In the genomic region with DNA sequence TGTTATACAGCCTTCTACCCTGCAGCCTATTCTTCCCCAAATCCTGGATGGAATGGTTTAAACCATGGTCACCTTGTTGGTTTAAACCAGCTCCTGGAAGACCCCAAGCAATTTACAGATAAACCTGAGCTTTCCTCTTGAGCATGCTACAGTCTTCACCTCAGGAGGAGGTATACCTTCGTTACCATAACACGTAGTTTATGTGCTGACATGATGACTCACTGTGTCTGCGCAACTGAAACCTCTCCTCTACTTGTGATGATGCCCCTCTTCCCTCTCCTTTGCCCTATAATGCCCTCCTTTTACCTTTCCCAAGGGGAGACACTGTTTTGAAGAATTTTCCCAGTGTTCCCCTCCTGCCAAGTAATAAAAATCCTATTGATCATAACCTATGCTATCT, we compare ENCODE assay signal across 23 cellular contexts.
A peak's percentile ranks its signal among the peaks of the same experiment; 100 is the strongest.
DNase-seq lines count a peak whose midpoint lies in the region; ATAC-seq, FAIRE-seq and TF ChIP-seq lines count a peak whose summit lies in the region.
"Had no signal": no experiment of that assay in that cellular context is flagged by ENCODE, and none has a peak within 500 bp of the region (broad histone marks: within the 10 kb centered on the region; RNA-seq: fewer than 3 reads in every experiment).

No MANE protein-coding gene starts in this region.

- H3K9me3 Mint-ChIP-seq in nephron: no peaks in the 10 kb centered on the region
- peaks cover 0 to 13% (median 7%) of the 10 kb centered on the region in 9 donors for H3K9me3 Mint-ChIP-seq in naive thymus-derived CD8-positive, alpha-beta T cell

- H2AFZ ChIP-seq in GM12878 (ENCODE audit: control insufficient read depth, low read depth, low read length): no peak overlapping the region

- H3K36me3 ChIP-seq in GM12878 (ENCODE audit: control insufficient read depth in 2 of 2, insufficient read depth in 2 of 2, low read length in 1 of 2): no peaks in the 10 kb centered on the region
- H3K36me3 ChIP-seq: BE2C, BLaER1 had no signal

- TF ChIP-seq EP300 in GM12878 (IDR thresholded peaks at IDR 0.05; ENCODE audit: borderline replicate concordance in 1 of 2, control insufficient read depth in 1 of 2, low read depth in 2 of 2, low read length in 2 of 2): no peak

- intact Hi-C loops in GM12878 (cut with micrococcal nuclease; ENCODE audit: unreplicated experiment): no loop called here

- in situ Hi-C loops in GM12878 (cut with MboI): no loop called here

- no peaks in the 10 kb centered on the region for H3K27me3 Mint-ChIP-seq in nephron (ENCODE audit: low read depth)
- H3K27me3 Mint-ChIP-seq in naive thymus-derived CD8-positive, alpha-beta T cell: no peaks in the 10 kb centered on the region
- H3K27me3 Mint-ChIP-seq: CD4-positive, alpha-beta memory T cell; CD4-positive, CD25-positive, alpha-beta regulatory T cell; CD8-positive, alpha-beta memory T cell had no signal

- H3K4me3 Mint-ChIP-seq in nephron: no peak overlapping the region
- no peak overlapping the region for H3K4me3 Mint-ChIP-seq in naive thymus-derived CD8-positive, alpha-beta T cell
- H3K4me3 Mint-ChIP-seq: CD14-positive monocyte; CD4-positive, alpha-beta memory T cell; CD4-positive, CD25-positive, alpha-beta regulatory T cell; CD8-positive, alpha-beta memory T cell had no signal

- peak overlapping the region in 2 of 3 experiments; percentile 59 to 81 for H3K27ac Mint-ChIP-seq in nephron
- no peak overlapping the region for H3K27ac Mint-ChIP-seq in naive thymus-derived CD8-positive, alpha-beta T cell
- H3K27ac Mint-ChIP-seq: CD14-positive monocyte; CD4-positive, alpha-beta memory T cell; CD8-positive, alpha-beta memory T cell had no signal

- H3K4me3 ChIP-seq in GM12878: no peak overlapping the region
- H3K4me3 ChIP-seq: BLaER1 had no signal

- no peak overlapping the region for H3K27ac ChIP-seq in GM12878 (ENCODE audit: control insufficient read depth, insufficient read depth)
- H3K27ac ChIP-seq: BLaER1 had no signal

- CTCF ChIA-PET in GM12878 (lab: Yijun Ruan, JAX): interaction anchor here (1.6 kb wide), 1 partner anchor 142 kb away, joined by 3 read pairs; no protein-coding TSS in a partner anchor

- WGBS in GM12878 (ENCODE audit: insufficient coverage, insufficient replicate concordance, low lambda C conversion rate, missing lambda C conversion rate): 31% methylated on average over 3 of the region's 3 CpGs

- ATAC-seq in GM12878 (peak; percentile 60), HG03442 (IDR thresholded peaks at IDR 0.05; ENCODE audit: unreplicated experiment) (no peak), GM21737 (IDR thresholded peaks at IDR 0.05; ENCODE audit: unreplicated experiment) (no peak)
- ATAC-seq in naive thymus-derived CD8-positive, alpha-beta T cell: no peak

- TF ChIP-seq CTCF in GM12878 (IDR thresholded peaks at IDR 0.05 in 2 of 3, conservative IDR thresholded peaks at IDR 0.05 in 1 of 3; ENCODE audit: control insufficient read depth in 2 of 3, extremely low read depth in 1 of 3, insufficient read depth in 1 of 3, low read depth in 3 of 3, low read length in 3 of 3): no peak
- TF ChIP-seq CTCF in nephron (IDR thresholded peaks at IDR 0.05; ENCODE audit: unreplicated experiment in 3 of 3): no peak

- no peak overlapping the region for H3K4me2 ChIP-seq in GM12878 (ENCODE audit: control insufficient read depth, insufficient read depth)
- H3K4me2 ChIP-seq: BLaER1 had no signal

- no peak overlapping the region for H3K9ac ChIP-seq in GM12878 (ENCODE audit: control insufficient read depth, insufficient read depth, low read length)
- H3K9ac ChIP-seq: BLaER1 had no signal

- no peak for FAIRE-seq in GM12878 (lab: Jason Lieb, UNC)
- FAIRE-seq: A204.1, G401.6, GM12892, GM18507 had no signal

- H3K4me1 Mint-ChIP-seq in nephron: no peaks in the 10 kb centered on the region
- peaks cover 0 to 2% (median 0%) of the 10 kb centered on the region in 4 donors for H3K4me1 Mint-ChIP-seq in naive thymus-derived CD8-positive, alpha-beta T cell
- H3K4me1 Mint-ChIP-seq: CD4-positive, alpha-beta memory T cell; CD4-positive, CD25-positive, alpha-beta regulatory T cell; CD8-positive, alpha-beta memory T cell had no signal

- DNase-seq in HT1080 (ENCODE audit: low read depth): peak; percentile 15
- DNase-seq in GM12878 (ENCODE audit: low read depth, low spot score): no peak
- DNase-seq in NCI-H2107 (lab: John Stamatoyannopoulos, UW): no peak
- no peak for DNase-seq in naive thymus-derived CD8-positive, alpha-beta T cell
- DNase-seq: 8988T; ACHN; BE2C; C1 segment of cervical spinal cord; CD4-positive, alpha-beta memory T cell; CD4-positive, CD25-positive, alpha-beta regulatory T cell; CD8-positive, alpha-beta memory T cell; COR-L47; DMS79 treated with DMSO at 0.1 percent for 48 hours; GF-D8 had no signal

- SMC1A ChIA-PET in GM12878 (lab: Charles Lee; ENCODE audit: uncharacterized antibody, unreplicated experiment): no interaction called here

- RAD21 ChIA-PET in GM12878 (lab: Charles Lee; ENCODE audit: unreplicated experiment): interaction anchor here (0.6 kb wide), 1 partner anchor 283 kb away, joined by 3 read pairs; no protein-coding TSS in a partner anchor

- no peaks in the 10 kb centered on the region for H3K36me3 Mint-ChIP-seq in nephron (ENCODE audit: low read depth)
- no peaks in the 10 kb centered on the region for H3K36me3 Mint-ChIP-seq in naive thymus-derived CD8-positive, alpha-beta T cell
- H3K36me3 Mint-ChIP-seq: CD14-positive monocyte; CD4-positive, alpha-beta memory T cell; CD4-positive, CD25-positive, alpha-beta regulatory T cell; CD8-positive, alpha-beta memory T cell had no signal

- TF ChIP-seq RAD21 in GM12878 (IDR thresholded peaks at IDR 0.05; ENCODE audit: insufficient read depth, low read depth, low read length): no peak

- no peaks in the 10 kb centered on the region for H4K20me1 ChIP-seq in GM12878 (ENCODE audit: control insufficient read depth, insufficient read depth)
- H4K20me1 ChIP-seq: BLaER1 had no signal

- no peaks in the 10 kb centered on the region for H3K27me3 ChIP-seq in GM12878 (replicated peaks in 1 of 2; ENCODE audit: control insufficient read depth in 2 of 2, insufficient read depth in 2 of 2, low read length in 1 of 2)
- H3K27me3 ChIP-seq: BE2C, BLaER1 had no signal

- BruUV-seq in GM12878 (replicated peaks; lab: Mats Ljungman, UMichigan): no TSS peak

- H3K9me3 ChIP-seq in GM12878 (replicated peaks; ENCODE audit: control insufficient read depth, insufficient read depth, low read length): no peaks in the 10 kb centered on the region
- H3K9me3 ChIP-seq: BE2C, BLaER1 had no signal

- no peak for TF ChIP-seq POLR2A in GM12878 (IDR thresholded peaks at IDR 0.05; ENCODE audit: low read depth, low read length)

- H3K4me1 ChIP-seq in GM12878 (ENCODE audit: control insufficient read depth, insufficient read depth, low read length): no peaks in the 10 kb centered on the region
- H3K4me1 ChIP-seq: BE2C had no signal

- H3K79me2 ChIP-seq in GM12878 (ENCODE audit: control insufficient read depth, insufficient read depth, low read length): no peaks in the 10 kb centered on the region

- POLR2A ChIA-PET in GM12878 (lab: Charles Lee): no interaction called here
- POLR2A ChIA-PET in naive thymus-derived CD8-positive, alpha-beta T cell (lab: Charles Lee): no interaction called here

TF ChIP-seq in GM12878, 131 proteins besides CTCF, POLR2A, EP300 and RAD21 (continues in another document):
- TF ChIP-seq, protein P1, sequence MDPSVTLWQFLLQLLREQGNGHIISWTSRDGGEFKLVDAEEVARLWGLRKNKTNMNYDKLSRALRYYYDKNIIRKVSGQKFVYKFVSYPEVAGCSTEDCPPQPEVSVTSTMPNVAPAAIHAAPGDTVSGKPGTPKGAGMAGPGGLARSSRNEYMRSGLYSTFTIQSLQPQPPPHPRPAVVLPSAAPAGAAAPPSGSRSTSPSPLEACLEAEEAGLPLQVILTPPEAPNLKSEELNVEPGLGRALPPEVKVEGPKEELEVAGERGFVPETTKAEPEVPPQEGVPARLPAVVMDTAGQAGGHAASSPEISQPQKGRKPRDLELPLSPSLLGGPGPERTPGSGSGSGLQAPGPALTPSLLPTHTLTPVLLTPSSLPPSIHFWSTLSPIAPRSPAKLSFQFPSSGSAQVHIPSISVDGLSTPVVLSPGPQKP (IDR thresholded peaks at IDR 0.05; ENCODE audit: low read depth, low read length): no peak
- TF ChIP-seq SUZ12 (IDR thresholded peaks at IDR 0.05; ENCODE audit: unreplicated experiment) (no peak), RELB (IDR thresholded peaks at IDR 0.05; ENCODE audit: low read depth) (no peak), ZNF217 (IDR thresholded peaks at IDR 0.05) (no peak), CHD1 (IDR thresholded peaks at IDR 0.05; ENCODE audit: low read depth, low read length) (no peak), RUNX3 (IDR thresholded peaks at IDR 0.05; ENCODE audit: low read length) (no peak), SIX5 (IDR thresholded peaks at IDR 0.05; ENCODE audit: low read depth, low read length, severe bottlenecking) (no peak), PAX8 (IDR thresholded peaks at IDR 0.05) (no peak)
- TF ChIP-seq, protein P2, sequence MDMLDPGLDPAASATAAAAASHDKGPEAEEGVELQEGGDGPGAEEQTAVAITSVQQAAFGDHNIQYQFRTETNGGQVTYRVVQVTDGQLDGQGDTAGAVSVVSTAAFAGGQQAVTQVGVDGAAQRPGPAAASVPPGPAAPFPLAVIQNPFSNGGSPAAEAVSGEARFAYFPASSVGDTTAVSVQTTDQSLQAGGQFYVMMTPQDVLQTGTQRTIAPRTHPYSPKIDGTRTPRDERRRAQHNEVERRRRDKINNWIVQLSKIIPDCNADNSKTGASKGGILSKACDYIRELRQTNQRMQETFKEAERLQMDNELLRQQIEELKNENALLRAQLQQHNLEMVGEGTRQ (IDR thresholded peaks at IDR 0.05; ENCODE audit: borderline replicate concordance, low read depth, low read length): no peak

Comparison
In these comparisons a context has a peak if more than half of its experiments do, and no peak if none do; other contexts are left out.
1. H3K27ac Mint-ChIP-seq: peak in nephron (2 of 3); none in naive thymus-derived CD8-positive, alpha-beta T cell (0 of 10).